20 cellular contexts compared by ENCODE assay signal in genomic region chr12:40232602-40233001, GRCh38. TPM values are rescaled to one million over a fixed set of nuclear protein-coding genes. Genes with fewer than 3 reads are reported as not detected.
A peak's percentile ranks its signal among the peaks of the same experiment; 100 is the strongest.
DNase-seq lines count a peak whose midpoint lies in the region; ATAC-seq and TF ChIP-seq lines count a peak whose summit lies in the region.
"Had no signal": no experiment of that assay in that cellular context is flagged by ENCODE, and none has a peak within 500 bp of the region (broad histone marks: within the 10 kb centered on the region; RNA-seq: fewer than 3 reads in every experiment).

No MANE protein-coding gene starts in this region.

- no peaks in the 10 kb centered on the region for H3K4me1 Mint-ChIP-seq in immature natural killer cell
- H3K4me1 Mint-ChIP-seq: neural crest cell; stimulated activated naive CD8-positive, alpha-beta T cell treated with anti-CD3 and anti-CD28 coated beads, Interleukin-15, amount 100 ng/mL, for 72 hours had no signal

- no peaks in the 10 kb centered on the region for H3K27me3 ChIP-seq in right lobe of liver
- H3K27me3 ChIP-seq: SJCRH30 had no signal

- peak; percentile 54 for ATAC-seq in GM18861 (IDR thresholded peaks at IDR 0.05; ENCODE audit: unreplicated experiment)
- peak; percentile 68 for ATAC-seq in GM21529 (IDR thresholded peaks at IDR 0.05; ENCODE audit: unreplicated experiment)
- ATAC-seq in HG03432 (IDR thresholded peaks at IDR 0.05; ENCODE audit: unreplicated experiment) = peak; percentile 75
- no peak for ATAC-seq in right lobe of liver
- ATAC-seq: sciatic nerve; stimulated activated naive CD8-positive, alpha-beta T cell treated with anti-CD3 and anti-CD28 coated beads, Interleukin-15, amount 100 ng/mL, for 72 hours had no signal

- no peak overlapping the region for H3K4me3 ChIP-seq in right lobe of liver
- H3K4me3 ChIP-seq: SJCRH30 had no signal

- TF ChIP-seq POLR2A in right lobe of liver (IDR thresholded peaks at IDR 0.05) = no peak

- H3K4me1 ChIP-seq in right lobe of liver = peaks cover 0 to 20% (median 4%) of the 10 kb centered on the region in 4 donors
- H3K4me1 ChIP-seq: SJCRH30 had no signal

- H3K9me3 ChIP-seq in right lobe of liver = no peaks in the 10 kb centered on the region
- H3K9me3 ChIP-seq: SJCRH30 had no signal

- intact Hi-C loops in right lobe of liver (cut with DNase I) = no loop called here

- H3K36me3 Mint-ChIP-seq in immature natural killer cell = no peaks in the 10 kb centered on the region
- H3K36me3 Mint-ChIP-seq: activated naive CD8-positive, alpha-beta T cell had no signal

- no peak overlapping the region for H3K4me3 Mint-ChIP-seq in immature natural killer cell
- H3K4me3 Mint-ChIP-seq: activated naive CD8-positive, alpha-beta T cell; neural crest cell; stimulated activated naive CD8-positive, alpha-beta T cell treated with anti-CD3 and anti-CD28 coated beads, Interleukin-15, amount 100 ng/mL, for 72 hours had no signal

- peaks cover 0 to 6% (median under 1%) of the 10 kb centered on the region in 6 donors for H3K9me3 Mint-ChIP-seq in immature natural killer cell
- H3K9me3 Mint-ChIP-seq: neural crest cell; stimulated activated naive CD8-positive, alpha-beta T cell treated with anti-CD3 and anti-CD28 coated beads, Interleukin-15, amount 100 ng/mL, for 72 hours had no signal

- H3K36me3 ChIP-seq in right lobe of liver = no peaks in the 10 kb centered on the region
- H3K36me3 ChIP-seq: SJCRH30 had no signal

- DNase-seq in germinal center (ENCODE audit: low spot score) (peak; percentile 12), iPS-NIHi11 (ENCODE audit: low spot score) (no peak), right lobe of liver (no peak), immature natural killer cell (no peak), NCI-H1417 treated with DMSO at 0.1 percent for 48 hours (lab: John Stamatoyannopoulos, UW) (no peak)
- DNase-seq: effector CD4-positive, alpha-beta T cell; H7; KBM-7; NCI-H2029 treated with DMSO at 0.1 percent for 48 hours; NCI-H82; SJCRH30; stimulated activated naive CD8-positive, alpha-beta T cell treated with anti-CD3 and anti-CD28 coated beads, Interleukin-15, amount 100 ng/mL, for 72 hours had no signal

- H3K27ac ChIP-seq in right lobe of liver = no peak overlapping the region
- H3K27ac ChIP-seq: C4-2B, SJCRH30 had no signal

- 57% methylated on average over 1 of the region's 1 CpG for WGBS in right lobe of liver (ENCODE audit: insufficient coverage, low coverage, low lambda C conversion rate, missing lambda C conversion rate)

- no peak overlapping the region for H3K27ac Mint-ChIP-seq in immature natural killer cell
- H3K27ac Mint-ChIP-seq: activated naive CD8-positive, alpha-beta T cell; stimulated activated naive CD8-positive, alpha-beta T cell treated with anti-CD3 and anti-CD28 coated beads, Interleukin-15, amount 100 ng/mL, for 72 hours had no signal

- no peak for TF ChIP-seq CTCF in right lobe of liver (IDR thresholded peaks at IDR 0.05)

- H3K27me3 Mint-ChIP-seq in immature natural killer cell (ENCODE audit: low read depth in 3 of 3) = peaks cover 0 to 3% (median 0%) of the 10 kb centered on the region in 3 donors

RNA-seq across cellular contexts. Expression of gene LRRK2, which starts 7.8 kb away (rescaled TPM):
- 10 to 100 TPM in 1 of 6 experiments, 1 to 10 TPM in 5; 4.1 to 19.1 (median 6.1) TPM for total RNA-seq in right lobe of liver
- under 1 TPM; 0.09 to 0.18 (median 0.17) TPM for polyA plus RNA-seq in immature natural killer cell
- total RNA-seq: G401 had no signal

Comparison
In these comparisons a context has a peak if more than half of its experiments do, and no peak if none do; other contexts are left out.
1. ATAC-seq: peak in GM18861 (single experiment), GM21529 (single experiment) and HG03432 (single experiment); none in right lobe of liver (0 of 4).